Comparison of ENCODE assay signal across 9 cellular contexts in genomic region chr6:111844376-111844775, GRCh38. TPM values are rescaled to one million over a fixed set of nuclear protein-coding genes. Genes with fewer than 3 reads are reported as not detected.
DNase-seq lines count a peak whose midpoint lies in the region; ATAC-seq lines count a peak whose summit lies in the region.
"Had no signal": no experiment of that assay in that cellular context is flagged by ENCODE, and none has a peak within 500 bp of the region (broad histone marks: within the 10 kb centered on the region; RNA-seq: fewer than 3 reads in every experiment).

No MANE protein-coding gene starts in this region.

- peak overlapping the region in 5 of 11 experiments; percentile 15 to 61 (median 38); a peak in 5 of 22 replicates for H3K9ac ChIP-seq in BLaER1 treated with 17β-estradiol and CSF1 and Interleukin-3, amounts not matched to agents 10 nM and 100 nM

- H3K9me3 ChIP-seq in BLaER1 treated with 17β-estradiol and CSF1 and Interleukin-3, amounts not matched to agents 10 nM and 100 nM (replicated peaks in 1 of 11): 0 out of 22 replicates have a peak, but pooled peaks cover 0 to 4% (median 0%) of the 10 kb centered on the region in 11 experiments

- H3K4me3 Mint-ChIP-seq in activated naive CD8-positive, alpha-beta T cell treated with anti-CD3 and anti-CD28 coated beads, Interleukin-2, amount 10 ng/mL, durations not matched to agents 7 days and 5 days: peak overlapping the region; percentile 70

- H3K36me3 ChIP-seq in BLaER1 treated with 17β-estradiol and CSF1 and Interleukin-3, amounts not matched to agents 10 nM and 100 nM: peaks cover 0 to 22% (median 6%) of the 10 kb centered on the region in 11 experiments; a peak in 12 of 22 replicates

- no peaks in the 10 kb centered on the region for H3K9me3 Mint-ChIP-seq in activated naive CD8-positive, alpha-beta T cell treated with anti-CD3 and anti-CD28 coated beads, Interleukin-2, amount 10 ng/mL, durations not matched to agents 7 days and 5 days

- no peaks in the 10 kb centered on the region for H3K27me3 Mint-ChIP-seq in activated naive CD8-positive, alpha-beta T cell treated with anti-CD3 and anti-CD28 coated beads, Interleukin-2, amount 10 ng/mL, durations not matched to agents 7 days and 5 days

- peak overlapping the region; percentile 77 to 90 (median 85) for H3K4me2 ChIP-seq in BLaER1 treated with 17β-estradiol and CSF1 and Interleukin-3, amounts not matched to agents 10 nM and 100 nM

- H3K4me3 ChIP-seq in BLaER1 treated with 17β-estradiol and CSF1 and Interleukin-3, amounts not matched to agents 10 nM and 100 nM: no peak overlapping the region

- H3K4me1 Mint-ChIP-seq in activated naive CD8-positive, alpha-beta T cell treated with anti-CD3 and anti-CD28 coated beads, Interleukin-2, amount 10 ng/mL, durations not matched to agents 7 days and 5 days: peaks cover 53% of the 10 kb centered on the region

- ATAC-seq in GM19035 (IDR thresholded peaks at IDR 0.05; ENCODE audit: unreplicated experiment) (peak; percentile 36), HG03025 (IDR thresholded peaks at IDR 0.05; ENCODE audit: low FRiP score, unreplicated experiment) (peak; percentile 78)
- ATAC-seq in activated naive CD8-positive, alpha-beta T cell treated with anti-CD3 and anti-CD28 coated beads, Interleukin-2, amount 10 ng/mL, durations not matched to agents 7 days and 5 days (ENCODE audit: low read depth): no peak

- H4K20me1 ChIP-seq in BLaER1 treated with 17β-estradiol and CSF1 and Interleukin-3, amounts not matched to agents 10 nM and 100 nM: peaks cover 0 to 92% (median 44%) of the 10 kb centered on the region in 11 experiments; a peak in 15 of 22 replicates

- POLR2A ChIA-PET in activated naive CD8-positive, alpha-beta T cell treated with anti-CD3 and anti-CD28 coated beads, Interleukin-2, amount 10 ng/mL, durations not matched to agents 7 days and 5 days (lab: Charles Lee): interaction anchor here (0.8 to 2.6 kb wide), 11 partner anchors 20 to 149 kb away, joined by 3 to 9 read pairs (median 4); no protein-coding TSS in a partner anchor

- peaks cover 4% of the 10 kb centered on the region for H3K36me3 Mint-ChIP-seq in activated naive CD8-positive, alpha-beta T cell treated with anti-CD3 and anti-CD28 coated beads, Interleukin-2, amount 10 ng/mL, durations not matched to agents 7 days and 5 days

- peak overlapping the region in 10 of 11 experiments; percentile 4 to 77 (median 71); a peak in 17 of 22 replicates for H3K27ac ChIP-seq in BLaER1 treated with 17β-estradiol and CSF1 and Interleukin-3, amounts not matched to agents 10 nM and 100 nM
- no peak overlapping the region for H3K27ac ChIP-seq in substantia nigra (ENCODE audit: low read depth, low read length, poor library complexity, severe bottlenecking)

- no peak for DNase-seq in activated naive CD8-positive, alpha-beta T cell treated with anti-CD3 and anti-CD28 coated beads, Interleukin-2, amount 10 ng/mL, durations not matched to agents 7 days and 5 days
- DNase-seq in UCSD-AML1 (lab: John Stamatoyannopoulos, UW; ENCODE audit: unreplicated experiment) (no peak), SIG-M5 (lab: John Stamatoyannopoulos, UW) (no peak), substantia nigra (lab: John Stamatoyannopoulos, UW) (no peak), islet precursor cell (no peak)
- DNase-seq: DMS79 had no signal

- peaks cover 73 to 100% (median 94%) of the 10 kb centered on the region in 10 experiments for H3K4me1 ChIP-seq in BLaER1 treated with 17β-estradiol and CSF1 and Interleukin-3, amounts not matched to agents 10 nM and 100 nM

- no peak overlapping the region for H3K27ac Mint-ChIP-seq in activated naive CD8-positive, alpha-beta T cell treated with anti-CD3 and anti-CD28 coated beads, Interleukin-2, amount 10 ng/mL, durations not matched to agents 7 days and 5 days

- no peaks in the 10 kb centered on the region for H3K27me3 ChIP-seq in BLaER1 treated with 17β-estradiol and CSF1 and Interleukin-3, amounts not matched to agents 10 nM and 100 nM

RNA-seq across cellular contexts. Expression of gene FYN, which starts 28.9 kb away (rescaled TPM):
- total RNA-seq in activated naive CD8-positive, alpha-beta T cell treated with anti-CD3 and anti-CD28 coated beads, Interleukin-2, amount 10 ng/mL, durations not matched to agents 7 days and 5 days: 100 to 1,000 TPM; 363 to 409 TPM
